41 cellular contexts compared by ENCODE assay signal in the genomic region with DNA sequence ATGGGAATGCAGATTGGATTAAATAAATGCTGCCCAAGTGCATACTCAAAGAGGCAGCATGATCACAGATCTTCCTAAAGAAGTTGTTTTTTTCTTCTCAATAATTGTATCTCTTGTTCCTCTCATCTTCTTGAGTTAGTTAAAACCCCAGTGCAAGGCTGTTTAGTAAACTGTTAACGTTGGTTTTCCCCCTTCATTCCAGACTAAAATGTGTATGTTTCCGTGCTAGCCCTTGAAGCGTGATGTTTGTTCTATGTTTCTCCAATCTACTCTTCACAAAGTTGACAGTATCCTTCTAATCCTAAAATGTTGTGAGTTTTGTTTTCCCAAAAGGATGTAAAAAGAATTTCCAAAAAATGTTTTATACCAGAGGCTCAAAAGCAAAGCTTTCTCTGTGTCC. TPM values are rescaled to one million over a fixed set of nuclear protein-coding genes. Genes with fewer than 3 reads are reported as not detected.
"Had no signal": no experiment of that assay in that cellular context is flagged by ENCODE, and none has a peak within 500 bp of the region (broad histone marks: within the 10 kb centered on the region; RNA-seq: fewer than 3 reads in every experiment).

No MANE protein-coding gene starts in this region.

- H3K4me1 ChIP-seq: adrenal gland, ascending aorta, body of pancreas, breast epithelium, colonic mucosa had no signal

- FAIRE-seq: astrocyte, bronchial epithelial cell, colon had no signal

- H3K36me3 ChIP-seq: adrenal gland, ascending aorta, brain microvascular endothelial cell, breast epithelium, cardiac muscle cell, colonic mucosa had no signal

- ATAC-seq: activated naive CD4-positive, alpha-beta T cell treated with anti-CD3 and anti-CD28 coated beads, Interleukin-2, amount 50 U/mL, for 72 hours; activated naive CD8-positive, alpha-beta T cell treated with anti-CD3 and anti-CD28 coated beads, Interleukin-2, amount 50 U/mL, for 24 hours; activated T-cell treated with anti-CD3 and anti-CD28 coated beads, Interleukin-2, amount 50 U/mL, for 72 hours; activated T-helper 17 cell treated with anti-CD3 and anti-CD28 coated beads, Interleukin-2, amount 50 U/mL, for 72 hours; body of pancreas had no signal

- H3K27ac ChIP-seq: adrenal gland, ascending aorta, body of pancreas, brain microvascular endothelial cell, breast epithelium, cardiac muscle cell, colonic mucosa had no signal

- H3K4me3 Mint-ChIP-seq: activated naive CD4-positive, alpha-beta T cell treated with anti-CD3 and anti-CD28 coated beads for 36 hours; activated naive CD4-positive, alpha-beta T cell treated with anti-CD3 and anti-CD28 coated beads, Interleukin-2, amount 10 ng/mL, durations not matched to agents 7 days and 5 days; activated naive CD4-positive, alpha-beta T cell treated with anti-CD3 and anti-CD28 coated beads, Interleukin-2, amount 50 U/mL, for 24 hours; activated naive CD8-positive, alpha-beta T cell; activated naive CD8-positive, alpha-beta T cell treated with anti-CD3 and anti-CD28 coated beads for 36 hours; activated naive CD8-positive, alpha-beta T cell treated with anti-CD3 and anti-CD28 coated beads, Interleukin-2, amount 10 ng/mL, durations not matched to agents 7 days and 5 days; activated naive CD8-positive, alpha-beta T cell treated with anti-CD3 and anti-CD28 coated beads, Interleukin-2, amount 50 U/mL, for 24 hours; activated T-cell treated with anti-CD3 and anti-CD28 coated beads, Interleukin-2, amount 50 U/mL, for 72 hours; activated T-helper 1 cell treated with anti-CD3 and anti-CD28 coated beads, Interleukin-12 subunit alpha, Interleukin-12 subunit beta, Interleukin-2, Interleukin-4 antibody, amounts not matched to agents 30 ng/mL and 10 ng/mL and 1 ng/mL, durations not matched to agents 14 hours and 24 hours and 36 hours; activated T-helper 17 cell treated with anti-CD3 and anti-CD28 coated beads, Interleukin-2, amount 50 U/mL, for 72 hours; brain; central memory CD8-positive, alpha-beta T cell had no signal

- H3K27me3 ChIP-seq: ascending aorta, body of pancreas, brain microvascular endothelial cell, breast epithelium, cardiac muscle cell, colonic mucosa had no signal

- H3K9me3 Mint-ChIP-seq: activated naive CD4-positive, alpha-beta T cell treated with anti-CD3 and anti-CD28 coated beads for 36 hours; activated naive CD4-positive, alpha-beta T cell treated with anti-CD3 and anti-CD28 coated beads, Interleukin-2, amount 10 ng/mL, durations not matched to agents 7 days and 5 days; activated naive CD4-positive, alpha-beta T cell treated with anti-CD3 and anti-CD28 coated beads, Interleukin-2, amount 50 U/mL, for 24 hours; activated naive CD4-positive, alpha-beta T cell treated with anti-CD3 and anti-CD28 coated beads, Interleukin-2, amount 50 U/mL, for 72 hours; activated naive CD8-positive, alpha-beta T cell treated with anti-CD3 and anti-CD28 coated beads for 36 hours; activated naive CD8-positive, alpha-beta T cell treated with anti-CD3 and anti-CD28 coated beads, Interleukin-2, amount 10 ng/mL, durations not matched to agents 7 days and 5 days; activated naive CD8-positive, alpha-beta T cell treated with anti-CD3 and anti-CD28 coated beads, Interleukin-2, amount 50 U/mL, for 24 hours; activated T-cell treated with anti-CD3 and anti-CD28 coated beads, Interleukin-2, amount 50 U/mL, for 72 hours; activated T-helper 1 cell treated with anti-CD3 and anti-CD28 coated beads, Interleukin-12 subunit alpha, Interleukin-12 subunit beta, Interleukin-2, Interleukin-4 antibody, amounts not matched to agents 30 ng/mL and 10 ng/mL and 1 ng/mL, durations not matched to agents 14 hours and 24 hours and 36 hours; activated T-helper 17 cell treated with anti-CD3 and anti-CD28 coated beads, Interleukin-2, amount 50 U/mL, for 72 hours; activated T-helper 2 cell treated with anti-CD3 and anti-CD28 coated beads, Interferon-gamma antibody, Interleukin-2, Interleukin-4, amounts not matched to agents 10 μg/mL and 5 μg/mL and 100 μg/mL, durations not matched to agents 14 hours and 24 hours and 36 hours; brain; central memory CD8-positive, alpha-beta T cell had no signal

- H3K36me3 Mint-ChIP-seq: activated naive CD4-positive, alpha-beta T cell treated with anti-CD3 and anti-CD28 coated beads, Interleukin-2, amount 10 ng/mL, durations not matched to agents 7 days and 5 days; activated naive CD4-positive, alpha-beta T cell treated with anti-CD3 and anti-CD28 coated beads, Interleukin-2, amount 50 U/mL, for 24 hours; activated naive CD4-positive, alpha-beta T cell treated with anti-CD3 and anti-CD28 coated beads, Interleukin-2, amount 50 U/mL, for 72 hours; activated naive CD8-positive, alpha-beta T cell; activated naive CD8-positive, alpha-beta T cell treated with anti-CD3 and anti-CD28 coated beads for 36 hours; activated naive CD8-positive, alpha-beta T cell treated with anti-CD3 and anti-CD28 coated beads, Interleukin-2, amount 10 ng/mL, durations not matched to agents 7 days and 5 days; brain had no signal

- DNase-seq: activated effector memory CD4-positive, alpha-beta T cell treated with anti-CD3 and anti-CD28 coated beads, Interleukin-2, amount 50 U/mL, for 16 hours; activated effector memory CD4-positive, alpha-beta T cell treated with Interleukin-2 at 50 U/mL for 16 hours; activated gamma-delta T cell; activated gamma-delta T cell treated with Interleukin-2 at 50 U/mL for 16 hours; activated naive CD4-positive, alpha-beta T cell; activated naive CD4-positive, alpha-beta T cell treated with anti-CD3 and anti-CD28 coated beads for 36 hours; activated naive CD4-positive, alpha-beta T cell treated with anti-CD3 and anti-CD28 coated beads, Interleukin-2, amount 10 ng/mL, durations not matched to agents 7 days and 5 days; activated naive CD4-positive, alpha-beta T cell treated with anti-CD3 and anti-CD28 coated beads, Interleukin-2, amount 50 U/mL, for 16 hours; activated naive CD4-positive, alpha-beta T cell treated with Interleukin-2 at 50 U/mL for 16 hours; activated naive CD8-positive, alpha-beta T cell treated with anti-CD3 and anti-CD28 coated beads for 36 hours; activated naive CD8-positive, alpha-beta T cell treated with anti-CD3 and anti-CD28 coated beads, Interleukin-2, amount 10 ng/mL, durations not matched to agents 7 days and 5 days; activated naive CD8-positive, alpha-beta T cell treated with anti-CD3 and anti-CD28 coated beads, Interleukin-2, amount 50 U/mL, for 24 hours; activated T-cell treated with anti-CD3 and anti-CD28 coated beads, Interleukin-2, amount 50 U/mL, for 48 hours; activated T-cell treated with anti-CD3 and anti-CD28 coated beads, Interleukin-2, amount 50 U/mL, for 72 hours; adrenal gland; amniotic stem cell; amygdala; anterior cingulate cortex; aorta; body of pancreas; brain microvascular endothelial cell; caudate nucleus; central memory CD4-positive, alpha-beta T cell; cerebellar nuclear complex; colonic mucosa had no signal

- H3K27ac Mint-ChIP-seq: activated naive CD4-positive, alpha-beta T cell treated with anti-CD3 and anti-CD28 coated beads for 36 hours; activated naive CD4-positive, alpha-beta T cell treated with anti-CD3 and anti-CD28 coated beads, Interleukin-2, amount 10 ng/mL, durations not matched to agents 7 days and 5 days; activated naive CD4-positive, alpha-beta T cell treated with anti-CD3 and anti-CD28 coated beads, Interleukin-2, amount 50 U/mL, for 24 hours; activated naive CD4-positive, alpha-beta T cell treated with anti-CD3 and anti-CD28 coated beads, Interleukin-2, amount 50 U/mL, for 72 hours; activated naive CD8-positive, alpha-beta T cell; activated naive CD8-positive, alpha-beta T cell treated with anti-CD3 and anti-CD28 coated beads for 36 hours; activated naive CD8-positive, alpha-beta T cell treated with anti-CD3 and anti-CD28 coated beads, Interleukin-2, amount 10 ng/mL, durations not matched to agents 7 days and 5 days; activated naive CD8-positive, alpha-beta T cell treated with anti-CD3 and anti-CD28 coated beads, Interleukin-2, amount 50 U/mL, for 24 hours; activated T-cell treated with anti-CD3 and anti-CD28 coated beads, Interleukin-2, amount 50 U/mL, for 72 hours; activated T-helper 1 cell treated with anti-CD3 and anti-CD28 coated beads, Interleukin-12 subunit alpha, Interleukin-12 subunit beta, Interleukin-2, Interleukin-4 antibody, amounts not matched to agents 30 ng/mL and 10 ng/mL and 1 ng/mL, durations not matched to agents 14 hours and 24 hours and 36 hours; activated T-helper 17 cell treated with anti-CD3 and anti-CD28 coated beads, Interleukin-2, amount 50 U/mL, for 72 hours; activated T-helper 2 cell treated with anti-CD3 and anti-CD28 coated beads, Interferon-gamma antibody, Interleukin-2, Interleukin-4, amounts not matched to agents 10 μg/mL and 5 μg/mL and 100 μg/mL, durations not matched to agents 14 hours and 24 hours and 36 hours; brain had no signal

- H3K4me1 Mint-ChIP-seq: activated naive CD4-positive, alpha-beta T cell treated with anti-CD3 and anti-CD28 coated beads, Interleukin-2, amount 10 ng/mL, durations not matched to agents 7 days and 5 days; activated naive CD4-positive, alpha-beta T cell treated with anti-CD3 and anti-CD28 coated beads, Interleukin-2, amount 50 U/mL, for 24 hours; activated naive CD8-positive, alpha-beta T cell treated with anti-CD3 and anti-CD28 coated beads for 36 hours; activated naive CD8-positive, alpha-beta T cell treated with anti-CD3 and anti-CD28 coated beads, Interleukin-2, amount 10 ng/mL, durations not matched to agents 7 days and 5 days; activated naive CD8-positive, alpha-beta T cell treated with anti-CD3 and anti-CD28 coated beads, Interleukin-2, amount 50 U/mL, for 24 hours; activated T-helper 17 cell treated with anti-CD3 and anti-CD28 coated beads, Interleukin-2, amount 50 U/mL, for 72 hours; central memory CD8-positive, alpha-beta T cell had no signal

- H3K4me3 ChIP-seq: adrenal gland, ascending aorta, body of pancreas, breast epithelium, cardiac muscle cell, colonic mucosa had no signal

- H3K9me3 ChIP-seq: adrenal gland, ascending aorta, body of pancreas, breast epithelium, colonic mucosa had no signal

RNA-seq across cellular contexts. Expression of gene CYP24A1, which starts 15.6 kb away (rescaled TPM):
- total RNA-seq: activated naive CD4-positive, alpha-beta T cell treated with anti-CD3 and anti-CD28 coated beads for 36 hours; activated naive CD4-positive, alpha-beta T cell treated with anti-CD3 and anti-CD28 coated beads, Interleukin-2, amount 50 U/mL, for 72 hours; activated naive CD8-positive, alpha-beta T cell treated with anti-CD3 and anti-CD28 coated beads for 36 hours; activated T-cell treated with anti-CD3 and anti-CD28 coated beads, Interleukin-2, amount 50 U/mL, for 72 hours; activated T-helper 1 cell treated with anti-CD3 and anti-CD28 coated beads, Interleukin-12 subunit alpha, Interleukin-12 subunit beta, Interleukin-2, Interleukin-4 antibody, amounts not matched to agents 30 ng/mL and 10 ng/mL and 1 ng/mL, durations not matched to agents 14 hours and 24 hours and 36 hours; activated T-helper 2 cell treated with anti-CD3 and anti-CD28 coated beads, Interferon-gamma antibody, Interleukin-2, Interleukin-4, amounts not matched to agents 10 μg/mL and 5 μg/mL and 100 μg/mL, durations not matched to agents 14 hours and 24 hours and 36 hours; adrenal gland; aorta; ascending aorta; body of pancreas; cardiac muscle cell; cardiac septum; chondrocyte had no signal
- polyA plus RNA-seq: aorta, cardiac muscle cell had no signal
